ENCODE assay signal across 9 cellular contexts in genomic region chr2:144099746-144100438, GRCh38.
DNase-seq lines count a peak whose midpoint lies in the region; ATAC-seq, FAIRE-seq and TF ChIP-seq lines count a peak whose summit lies in the region.
"Had no signal": no experiment of that assay in that cellular context is flagged by ENCODE, and none has a peak within 500 bp of the region (broad histone marks: within the 10 kb centered on the region; RNA-seq: fewer than 3 reads in every experiment).

No MANE protein-coding gene starts in this region.

- ATAC-seq in HG03469 (IDR thresholded peaks at IDR 0.05; ENCODE audit: unreplicated experiment): no peak

- H3K27ac Mint-ChIP-seq in activated T-helper 2 cell treated with anti-CD3 and anti-CD28 coated beads, Interferon-gamma antibody, Interleukin-2, Interleukin-4, amounts not matched to agents 10 μg/mL and 5 μg/mL and 100 μg/mL, durations not matched to agents 14 hours and 24 hours and 36 hours: peak overlapping the region; percentile 38
- no peak overlapping the region for H3K27ac Mint-ChIP-seq in T-helper 2 cell treated with Interferon-gamma antibody and Interleukin-4, amounts not matched to agents 5 μg/mL and 100 μg/mL, for 36 hours
- H3K27ac Mint-ChIP-seq: nephron had no signal

- FAIRE-seq in H54 (lab: Jason Lieb, UNC): peak; percentile 93

- intact Hi-C loops in activated T-helper 2 cell treated with anti-CD3 and anti-CD28 coated beads, Interferon-gamma antibody, Interleukin-2, Interleukin-4, amounts not matched to agents 10 μg/mL and 5 μg/mL and 100 μg/mL, durations not matched to agents 14 hours and 24 hours and 36 hours (cut with micrococcal nuclease): no loop called here

- TF ChIP-seq POLR2A in H54 (IDR thresholded peaks at IDR 0.05; ENCODE audit: low read depth, low read length): no peak

- no peak overlapping the region for H3K4me3 Mint-ChIP-seq in activated T-helper 2 cell treated with anti-CD3 and anti-CD28 coated beads, Interferon-gamma antibody, Interleukin-2, Interleukin-4, amounts not matched to agents 10 μg/mL and 5 μg/mL and 100 μg/mL, durations not matched to agents 14 hours and 24 hours and 36 hours (ENCODE audit: low read depth)
- H3K4me3 Mint-ChIP-seq in T-helper 2 cell treated with Interferon-gamma antibody and Interleukin-4, amounts not matched to agents 5 μg/mL and 100 μg/mL, for 36 hours: no peak overlapping the region
- H3K4me3 Mint-ChIP-seq: nephron had no signal

- peaks cover 15% of the 10 kb centered on the region for H3K9me3 Mint-ChIP-seq in activated T-helper 2 cell treated with anti-CD3 and anti-CD28 coated beads, Interferon-gamma antibody, Interleukin-2, Interleukin-4, amounts not matched to agents 10 μg/mL and 5 μg/mL and 100 μg/mL, durations not matched to agents 14 hours and 24 hours and 36 hours
- peaks cover 10% of the 10 kb centered on the region for H3K9me3 Mint-ChIP-seq in T-helper 2 cell treated with Interferon-gamma antibody and Interleukin-4, amounts not matched to agents 5 μg/mL and 100 μg/mL, for 36 hours

- peaks cover 6% of the 10 kb centered on the region for H3K36me3 Mint-ChIP-seq in activated T-helper 2 cell treated with anti-CD3 and anti-CD28 coated beads, Interferon-gamma antibody, Interleukin-2, Interleukin-4, amounts not matched to agents 10 μg/mL and 5 μg/mL and 100 μg/mL, durations not matched to agents 14 hours and 24 hours and 36 hours (ENCODE audit: low read depth)
- peaks cover 5% of the 10 kb centered on the region for H3K36me3 Mint-ChIP-seq in T-helper 2 cell treated with Interferon-gamma antibody and Interleukin-4, amounts not matched to agents 5 μg/mL and 100 μg/mL, for 36 hours (ENCODE audit: low read depth)

- H3K27me3 Mint-ChIP-seq in activated T-helper 2 cell treated with anti-CD3 and anti-CD28 coated beads, Interferon-gamma antibody, Interleukin-2, Interleukin-4, amounts not matched to agents 10 μg/mL and 5 μg/mL and 100 μg/mL, durations not matched to agents 14 hours and 24 hours and 36 hours (ENCODE audit: low read depth): no peaks in the 10 kb centered on the region
- H3K27me3 Mint-ChIP-seq in T-helper 2 cell treated with Interferon-gamma antibody and Interleukin-4, amounts not matched to agents 5 μg/mL and 100 μg/mL, for 36 hours (ENCODE audit: low read depth): no peaks in the 10 kb centered on the region

- DNase-seq in AG08396 (ENCODE audit: low spot score) (peak; percentile 26), H54 (ENCODE audit: insufficient read length, low spot score) (peak; percentile 30), kidney tubule cell (ENCODE audit: low spot score) (peak; percentile 88)
- DNase-seq in activated T-helper 2 cell treated with anti-CD3 and anti-CD28 coated beads, Interferon-gamma antibody, Interleukin-2, Interleukin-4, amounts not matched to agents 10 μg/mL and 5 μg/mL and 100 μg/mL, durations not matched to agents 14 hours and 24 hours and 36 hours (ENCODE audit: low spot score): no peak
- DNase-seq in T-helper 2 cell treated with Interferon-gamma antibody and Interleukin-4, amounts not matched to agents 5 μg/mL and 100 μg/mL, for 36 hours (ENCODE audit: low spot score): no peak
- no peak for DNase-seq in stimulated activated CD4-positive, alpha-beta T cell treated with anti-CD3 and anti-CD28 coated beads, Interleukin-2, amount 100 ng/mL, for 48 hours
- DNase-seq in activated CD4-positive, CD25-positive, alpha-beta regulatory T cell (lab: John Stamatoyannopoulos, UW): no peak

- peaks cover 22% of the 10 kb centered on the region for H3K4me1 Mint-ChIP-seq in activated T-helper 2 cell treated with anti-CD3 and anti-CD28 coated beads, Interferon-gamma antibody, Interleukin-2, Interleukin-4, amounts not matched to agents 10 μg/mL and 5 μg/mL and 100 μg/mL, durations not matched to agents 14 hours and 24 hours and 36 hours (ENCODE audit: low read depth)
- H3K4me1 Mint-ChIP-seq in T-helper 2 cell treated with Interferon-gamma antibody and Interleukin-4, amounts not matched to agents 5 μg/mL and 100 μg/mL, for 36 hours (ENCODE audit: low read depth): peaks cover 8% of the 10 kb centered on the region

Comparison
In these comparisons a context has a peak if more than half of its experiments do, and no peak if none do; other contexts are left out.
1. DNase-seq: peak in AG08396 (single experiment), H54 (single experiment) and kidney tubule cell (single experiment); none in activated T-helper 2 cell treated with anti-CD3 and anti-CD28 coated beads, Interferon-gamma antibody, Interleukin-2, Interleukin-4, amounts not matched to agents 10 μg/mL and 5 μg/mL and 100 μg/mL, durations not matched to agents 14 hours and 24 hours and 36 hours (single experiment), T-helper 2 cell treated with Interferon-gamma antibody and Interleukin-4, amounts not matched to agents 5 μg/mL and 100 μg/mL, for 36 hours (single experiment), stimulated activated CD4-positive, alpha-beta T cell treated with anti-CD3 and anti-CD28 coated beads, Interleukin-2, amount 100 ng/mL, for 48 hours (0 of 2) and activated CD4-positive, CD25-positive, alpha-beta regulatory T cell (0 of 4).